In genomic region chr2:29463181-29463900, GRCh38 we compare ENCODE assay signal across 14 cellular contexts.
DNase-seq lines count a peak whose midpoint lies in the region; ATAC-seq and TF ChIP-seq lines count a peak whose summit lies in the region.
"Had no signal": no experiment of that assay in that cellular context is flagged by ENCODE, and none has a peak within 500 bp of the region (broad histone marks: within the 10 kb centered on the region; RNA-seq: fewer than 3 reads in every experiment).

No MANE protein-coding gene starts in this region.

- no peaks in the 10 kb centered on the region for H3K36me3 ChIP-seq in SK-N-SH (replicated peaks in 1 of 2; ENCODE audit: control insufficient read depth in 1 of 2, insufficient read depth in 2 of 2, low read length in 1 of 2)
- H3K36me3 ChIP-seq in smooth muscle cell (ENCODE audit: low read depth) = no peaks in the 10 kb centered on the region

- H3K4me2 ChIP-seq in SK-N-SH = peak overlapping the region; percentile 47
- peak overlapping the region; percentile 61 for H3K4me2 ChIP-seq in smooth muscle cell

- TF ChIP-seq RAD21 in SK-N-SH (IDR thresholded peaks at IDR 0.05; ENCODE audit: low read length) = no peak

- H3K27me3 ChIP-seq in SK-N-SH (ENCODE audit: insufficient read depth) = no peaks in the 10 kb centered on the region
- no peaks in the 10 kb centered on the region for H3K27me3 ChIP-seq in smooth muscle cell (ENCODE audit: low read depth)
- H3K27me3 ChIP-seq: body of pancreas had no signal

- no peaks in the 10 kb centered on the region for H3K9me2 ChIP-seq in SK-N-SH

- H3K9ac ChIP-seq in SK-N-SH (peak overlapping the region; percentile 44; the same call in 1 of the 2 replicates), smooth muscle cell (ENCODE audit: low read depth) (peak overlapping the region; percentile 55)

- peak overlapping the region; percentile 29; the same call in 1 of the 2 replicates for H2AFZ ChIP-seq in SK-N-SH (ENCODE audit: low read depth)
- no peak overlapping the region for H2AFZ ChIP-seq in smooth muscle cell (ENCODE audit: low read depth)

- POLR2A ChIA-PET in SK-N-SH (lab: Yijun Ruan, JAX) = no interaction called here

- DNase-seq in GM03348 (ENCODE audit: low spot score) (peak; percentile 73), SK-N-SH (no peak), foreskin fibroblast (peak; percentile 53 to 70), smooth muscle cell (lab: John Stamatoyannopoulos, UW; ENCODE audit: unreplicated experiment) (no peak), superior temporal gyrus (ENCODE audit: extremely low spot score) (no peak)
- DNase-seq: activated B cell treated with CpG ODN at 0.5 μM for 24 hours, body of pancreas, immature natural killer cell, NCI-H510A treated with DMSO at 0.1 percent for 48 hours, SHP77 had no signal

- H3K9me3 ChIP-seq in SK-N-SH (no peaks in the 10 kb centered on the region), smooth muscle cell (replicated peaks; ENCODE audit: low read depth) (no peaks in the 10 kb centered on the region)
- H3K9me3 ChIP-seq: body of pancreas had no signal

- TF ChIP-seq CTCF in SK-N-SH (IDR thresholded peaks at IDR 0.05) (no peak), foreskin fibroblast (IDR thresholded peaks at IDR 0.05; ENCODE audit: low read depth, low read length) (no peak), smooth muscle cell (IDR thresholded peaks at IDR 0.05; ENCODE audit: borderline replicate concordance, insufficient read depth, poor library complexity, severe bottlenecking) (no peak)

- 0 out of 4 replicates have a peak, but pooled peaks of 1 of the 2 experiments have one; percentile 6 for TF ChIP-seq EP300 in SK-N-SH (IDR thresholded peaks at IDR 0.05; ENCODE audit: borderline replicate concordance in 1 of 2, low read depth in 1 of 2, low read length in 1 of 2)

- no peaks in the 10 kb centered on the region for H4K20me1 ChIP-seq in SK-N-SH (ENCODE audit: insufficient read depth)
- no peaks in the 10 kb centered on the region for H4K20me1 ChIP-seq in smooth muscle cell (ENCODE audit: low read depth)

- CTCF ChIA-PET in SK-N-SH (lab: Yijun Ruan, JAX) = interaction anchor here (1.6 kb wide), 1 partner anchor 154 kb away, joined by 4 read pairs; no protein-coding TSS in a partner anchor

- H3F3A ChIP-seq in SK-N-SH (replicated peaks; ENCODE audit: insufficient read depth) (peaks cover 10% of the 10 kb centered on the region), smooth muscle cell (ENCODE audit: low read depth) (no peaks in the 10 kb centered on the region)

- ATAC-seq in GM18511 (IDR thresholded peaks at IDR 0.05; ENCODE audit: unreplicated experiment) = no peak
- ATAC-seq in HG03432 (IDR thresholded peaks at IDR 0.05; ENCODE audit: unreplicated experiment) = no peak
- no peak for ATAC-seq in GM18907 (IDR thresholded peaks at IDR 0.05; ENCODE audit: unreplicated experiment)
- ATAC-seq: body of pancreas; natural killer cell treated with Interleukin-12 subunit alpha and Interleukin-12 subunit beta and Interleukin-15 and Interleukin-18, amount 100 ng/mL, for 72 hours had no signal

- peak overlapping the region; percentile 1 to 78; a peak in 2 of 4 replicates for H3K27ac ChIP-seq in SK-N-SH (ENCODE audit: low read depth in 2 of 2, low read length in 1 of 2)
- H3K27ac ChIP-seq in smooth muscle cell (ENCODE audit: low read depth) = peak overlapping the region; percentile 92
- H3K27ac ChIP-seq: body of pancreas had no signal

- H3K79me2 ChIP-seq in SK-N-SH (ENCODE audit: insufficient read depth) (no peaks in the 10 kb centered on the region), smooth muscle cell (ENCODE audit: low read depth) (no peaks in the 10 kb centered on the region)

- WGBS in SK-N-SH (ENCODE audit: low lambda C conversion rate) = 44% methylated on average over 3 of the region's 3 CpGs
- WGBS in smooth muscle cell (ENCODE audit: low lambda C conversion rate) = 48% methylated on average over 3 of the region's 3 CpGs

- H3K4me1 ChIP-seq in SK-N-SH (ENCODE audit: control insufficient read depth in 1 of 2, insufficient read depth in 2 of 2, low read depth in 1 of 2, low read length in 1 of 2) (peaks cover 3 to 19% of the 10 kb centered on the region in 2 experiments; a peak in 3 of 4 replicates), smooth muscle cell (ENCODE audit: low read depth) (peaks cover 5% of the 10 kb centered on the region)
- H3K4me1 ChIP-seq: body of pancreas had no signal

- 0 out of 4 replicates have a peak overlapping the region, but pooled peaks of 1 of the 2 experiments have one; percentile 10 for H3K4me3 ChIP-seq in SK-N-SH (ENCODE audit: low read depth in 2 of 2, low read length in 1 of 2)
- no peak overlapping the region for H3K4me3 ChIP-seq in foreskin fibroblast (ENCODE audit: low read depth in 1 of 2, low read length in 2 of 2)
- no peak overlapping the region for H3K4me3 ChIP-seq in smooth muscle cell
- H3K4me3 ChIP-seq: body of pancreas had no signal

TF ChIP-seq in SK-N-SH, 30 proteins besides CTCF, POLR2A, EP300 and RAD21:
- peak; percentile 52; the same call in 1 of the 2 replicates for TF ChIP-seq TCF12 (IDR thresholded peaks at IDR 0.05)
- no peak for TF ChIP-seq NFIC (IDR thresholded peaks at IDR 0.05; ENCODE audit: borderline replicate concordance)
- TF ChIP-seq JUND (IDR thresholded peaks at IDR 0.05) = peak; percentile 43; the same call in 1 of the 2 replicates
- TF ChIP-seq TEAD4 (IDR thresholded peaks at IDR 0.05; ENCODE audit: borderline replicate concordance, insufficient read depth) = peak; percentile 62; the same call in 1 of the 2 replicates
- TF ChIP-seq GATA2 (CRISPR knock-in tag; IDR thresholded peaks at IDR 0.05) = no peak
- TF ChIP-seq PBX3 (IDR thresholded peaks at IDR 0.05) = peak; percentile 15; the same call in 1 of the 2 replicates
- TF ChIP-seq FOSL2 (IDR thresholded peaks at IDR 0.05; ENCODE audit: borderline replicate concordance, low read depth) = peak; percentile 29; the same call in 1 of the 2 replicates

Comparison
In these comparisons a context has a peak if more than half of its experiments do, and no peak if none do; other contexts are left out.
1. DNase-seq: peak in GM03348 (single experiment) and foreskin fibroblast (2 of 2); none in SK-N-SH (single experiment), smooth muscle cell (single experiment) and superior temporal gyrus (single experiment).